ENCODE assay signal across 20 cellular contexts in the genomic region with DNA sequence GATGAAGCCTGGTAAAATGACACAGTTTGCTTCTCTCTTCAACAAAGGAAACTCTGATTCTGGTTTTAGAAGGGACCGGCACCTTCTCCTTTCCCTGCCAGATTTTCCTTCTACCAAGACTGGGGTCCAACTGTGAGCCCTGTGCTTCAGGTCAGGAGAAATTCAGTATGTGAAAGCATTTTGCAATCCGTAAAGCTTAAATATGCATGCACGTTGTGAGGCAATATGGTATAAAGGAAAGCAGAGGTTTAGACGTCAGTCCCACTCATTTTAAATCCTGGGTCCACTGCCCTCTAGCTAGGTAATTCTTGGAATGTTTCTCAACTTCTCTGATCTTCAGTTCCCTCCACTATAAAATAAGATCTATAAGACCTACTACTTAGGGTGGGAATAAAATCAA.
"Had no signal": no experiment of that assay in that cellular context is flagged by ENCODE, and none has a peak within 500 bp of the region (broad histone marks: within the 10 kb centered on the region; RNA-seq: fewer than 3 reads in every experiment).

No MANE protein-coding gene starts in this region.

- H3K36me3 ChIP-seq: left ventricle myocardium inferior, ovary, right atrium auricular region, right lobe of liver, tibial nerve, upper lobe of left lung had no signal

- H3K4me1 ChIP-seq: left ventricle myocardium inferior, right atrium auricular region, right lobe of liver, tibial nerve, upper lobe of left lung had no signal

- H2AFZ ChIP-seq: hepatocyte had no signal

- H3K4me2 ChIP-seq: hepatocyte, smooth muscle cell had no signal

- H3K79me2 ChIP-seq: hepatocyte had no signal

- H3K9me3 ChIP-seq: left ventricle myocardium inferior, mucosa of descending colon, ovary, right atrium auricular region, right lobe of liver, tibial nerve, upper lobe of left lung had no signal

- H3K27ac ChIP-seq: hepatocyte, left ventricle myocardium inferior, ovary, right atrium auricular region, right lobe of liver, tibial nerve, upper lobe of left lung had no signal

- H3K27me3 ChIP-seq: hepatocyte, ovary, right atrium auricular region, right lobe of liver, tibial nerve, upper lobe of left lung had no signal

- DNase-seq: islet precursor cell; left ventricle myocardium inferior; midbrain; mucosa of descending colon; naive thymus-derived CD4-positive, alpha-beta T cell; ovary; right lobe of liver; stimulated activated CD4-positive, alpha-beta T cell treated with anti-CD3 and anti-CD28 coated beads, Interleukin-1b, Interleukin-23, amount 100 ng/mL, for 48 hours; stimulated activated CD4-positive, alpha-beta T cell treated with anti-CD3 and anti-CD28 coated beads, Interleukin-2, amount 100 ng/mL, for 48 hours; stimulated activated CD4-positive, alpha-beta T cell treated with anti-CD3 and anti-CD28 coated beads, Interleukin-4, amount 100 ng/mL, for 4 hours; stimulated activated CD8-positive, alpha-beta memory T cell treated with anti-CD3 and anti-CD28 coated beads, Interleukin-4, amount 100 ng/mL, for 48 hours; stimulated activated naive CD4-positive, alpha-beta T cell treated with Interleukin-2 at 50 U/mL for 16 hours; stimulated activated naive CD8-positive, alpha-beta T cell treated with anti-CD3 and anti-CD28 coated beads, Interleukin-15, amount 100 ng/mL, for 72 hours; substantia nigra; upper lobe of left lung had no signal

- H3K4me3 ChIP-seq: hepatocyte, left ventricle myocardium inferior, lung, mucosa of descending colon, ovary, right atrium auricular region, right lobe of liver, smooth muscle cell, tibial nerve, upper lobe of left lung had no signal
